Comparison of ENCODE assay signal across 11 cellular contexts in the genomic region with DNA sequence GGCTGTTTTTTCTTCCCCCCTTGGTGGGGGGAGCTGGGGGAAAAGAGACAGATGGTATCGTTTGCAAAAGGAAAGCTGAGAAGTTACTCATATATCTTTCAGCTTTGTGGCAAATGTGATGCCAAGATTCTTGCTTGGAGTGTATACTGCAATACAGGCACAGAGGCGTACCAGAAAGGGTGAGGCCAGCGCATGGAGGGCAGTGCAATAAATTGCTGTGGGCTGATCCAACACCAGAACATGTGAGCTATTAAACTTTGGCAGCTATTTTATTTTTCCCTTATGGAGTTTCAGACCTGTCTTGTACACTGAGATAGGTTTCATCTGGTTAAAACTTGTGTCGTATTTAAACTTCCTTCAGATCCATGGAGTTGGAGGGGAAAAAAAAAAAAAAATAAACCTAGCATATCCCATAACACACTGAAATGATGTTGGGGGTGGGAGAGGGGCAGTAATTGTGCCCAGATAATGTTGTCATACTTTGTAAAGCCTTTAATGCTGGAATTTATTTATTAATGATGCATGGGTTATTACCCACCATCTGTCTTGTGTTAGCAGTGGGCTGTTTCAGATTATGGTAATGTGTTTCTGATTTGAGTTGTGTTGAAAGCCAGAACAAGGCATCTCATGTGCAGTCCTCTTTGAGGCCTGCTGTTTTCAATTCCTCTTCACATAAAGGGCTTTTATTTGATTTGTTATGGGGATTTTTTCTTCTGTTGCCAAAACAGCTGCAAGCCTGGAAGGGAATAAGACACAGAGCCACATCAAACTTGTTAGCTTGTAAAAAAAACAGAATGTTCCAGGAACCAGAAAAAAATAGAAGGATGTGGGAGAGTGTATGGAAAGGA.
DNase-seq lines count a peak whose midpoint lies in the region; TF ChIP-seq lines count a peak whose summit lies in the region.
"Had no signal": no experiment of that assay in that cellular context is flagged by ENCODE, and none has a peak within 500 bp of the region (broad histone marks: within the 10 kb centered on the region; RNA-seq: fewer than 3 reads in every experiment).

No MANE protein-coding gene starts in this region.

- no peak overlapping the region for H3K23ac ChIP-seq in H9 (ENCODE audit: insufficient read length, low read depth, low read length)

- no peak overlapping the region for H3K27ac ChIP-seq in H9 (ENCODE audit: insufficient read length, low read depth, low read length)
- H3K27ac ChIP-seq: KMS-11 had no signal

- peak; percentile 84 for DNase-seq in AG09309 (ENCODE audit: low read depth)
- DNase-seq in NCI-H524 (lab: John Stamatoyannopoulos, UW), result peak; percentile 40 to 82
- peak; percentile 96 for DNase-seq in fibroblast of gingiva (ENCODE audit: low read depth)
- peak; percentile 10 for DNase-seq in nephron progenitor cell
- no peak for DNase-seq in H9
- no peak for DNase-seq in NCI-H2029 treated with DMSO at 0.1 percent for 48 hours (lab: John Stamatoyannopoulos, UW)
- DNase-seq in H7, result no peak
- DNase-seq in NCI-H526 treated with DMSO at 0.1 percent for 48 hours (lab: John Stamatoyannopoulos, UW), result no peak
- DNase-seq: activated naive CD4-positive, alpha-beta T cell treated with Interleukin-2 at 50 U/mL for 16 hours had no signal

- H3K9me3 Mint-ChIP-seq in nephron progenitor cell (peaks cover 10% of the 10 kb centered on the region), H9 (peaks cover 0 to 2% of the 10 kb centered on the region in 2 experiments; a peak in 2 of 5 replicates)

- peaks cover 6% of the 10 kb centered on the region for H3K36me3 Mint-ChIP-seq in nephron progenitor cell (ENCODE audit: low read depth)
- H3K36me3 Mint-ChIP-seq in H9 (ENCODE audit: insufficient read depth in 1 of 3, low read depth in 3 of 3), result no peaks in the 10 kb centered on the region

- no peak overlapping the region for H3K18ac ChIP-seq in H9 (ENCODE audit: insufficient read length, low read depth, low read length)

- no peaks in the 10 kb centered on the region for H3K23me2 ChIP-seq in H9 (ENCODE audit: insufficient read length, low read depth, low read length, poor library complexity, severe bottlenecking)

- no peak overlapping the region for H3T11ph ChIP-seq in H9 (ENCODE audit: low read length)

- no peak overlapping the region for H4K91ac ChIP-seq in H9 (ENCODE audit: insufficient read length, low read depth, low read length)

- H2BK20ac ChIP-seq in H9 (ENCODE audit: low read depth, low read length, poor library complexity, severe bottlenecking), result no peak overlapping the region

- no peak overlapping the region for H2BK12ac ChIP-seq in H9 (ENCODE audit: insufficient read length, low read depth, low read length)

- no peak overlapping the region for H3K4me3 ChIP-seq in AG09309 (ENCODE audit: control insufficient read depth, low read depth, low read length)
- H3K4me3 ChIP-seq in H7 (ENCODE audit: insufficient read depth, low read depth, low read length), result no peak overlapping the region

- no peak overlapping the region for H3K4ac ChIP-seq in H9 (ENCODE audit: low read depth, low read length)

- H4K5ac ChIP-seq in H9 (ENCODE audit: insufficient read length, low read depth, low read length), result no peak overlapping the region

- no CpG with 5 or more reads among the region's 4 CpGs for whole genome bisulfite sequencing in H9 (ENCODE audit: extremely low coverage, insufficient read length, low lambda C conversion rate)

- no peaks in the 10 kb centered on the region for H3K79me1 ChIP-seq in H9 (ENCODE audit: insufficient read depth, low read depth, low read length, poor library complexity, severe bottlenecking)

- TF ChIP-seq CTCF in AG09309 (IDR thresholded peaks at IDR 0.05; ENCODE audit: control insufficient read depth, insufficient read depth, low read depth, low read length, missing control alignments) (no peak), nephron progenitor cell (IDR thresholded peaks at IDR 0.05) (no peak), H9 (conservative IDR thresholded peaks at IDR 0.05) (no peak)

- H3K4me3 Mint-ChIP-seq in nephron progenitor cell (peak overlapping the region; percentile 15), H9 (no peak overlapping the region)
- H3K4me3 Mint-ChIP-seq: B cell had no signal

- H2BK5ac ChIP-seq in H9 (ENCODE audit: insufficient read length, low read length), result no peak overlapping the region

- no peak overlapping the region for H2AK5ac ChIP-seq in H9 (ENCODE audit: insufficient read length, low read length)

- H3K4me1 Mint-ChIP-seq in nephron progenitor cell, result peaks cover 38% of the 10 kb centered on the region
- H3K4me1 Mint-ChIP-seq in H9, result peaks cover 17 to 25% of the 10 kb centered on the region in 2 experiments
- H3K4me1 Mint-ChIP-seq: B cell had no signal

- H3K9me3 ChIP-seq in H9 (ENCODE audit: control insufficient read depth, low read depth, low read length), result no peaks in the 10 kb centered on the region

- H3K27me3 Mint-ChIP-seq in nephron progenitor cell (ENCODE audit: low read depth, poor library complexity) (no peaks in the 10 kb centered on the region), H9 (ENCODE audit: low read depth) (no peaks in the 10 kb centered on the region)
- H3K27me3 Mint-ChIP-seq: B cell had no signal

- no peak overlapping the region for H2BK120ac ChIP-seq in H9 (ENCODE audit: low read depth, low read length, poor library complexity, severe bottlenecking)

- H3K36me3 ChIP-seq in H7 (replicated peaks; ENCODE audit: control insufficient read depth, insufficient read depth, low read length), result no peaks in the 10 kb centered on the region

- no peaks in the 10 kb centered on the region for H3K27me3 ChIP-seq in H9 (ENCODE audit: insufficient read depth, low read length)
- no peaks in the 10 kb centered on the region for H3K27me3 ChIP-seq in H7 (ENCODE audit: control insufficient read depth, insufficient read depth, low read length)

- H2BK15ac ChIP-seq in H9 (ENCODE audit: low read depth, low read length), result no peak overlapping the region

- no peak overlapping the region for H3K14ac ChIP-seq in H9 (ENCODE audit: insufficient read depth, low read length)

- no peak overlapping the region for H2AFZ ChIP-seq in H9 (ENCODE audit: low read length)

- H3K4me2 ChIP-seq in H9 (ENCODE audit: insufficient read depth, insufficient read length, low read length), result no peak overlapping the region
- H3K4me2 ChIP-seq: KMS-11 had no signal

- no peak overlapping the region for H3K56ac ChIP-seq in H9 (ENCODE audit: insufficient read length, low read depth, low read length)

- no peak overlapping the region for H3K9ac ChIP-seq in H9 (ENCODE audit: extremely low read depth, insufficient read length, low read length)
- H3K9ac ChIP-seq: KMS-11 had no signal

- H4K8ac ChIP-seq in H9 (replicated peaks; ENCODE audit: insufficient read length, low read depth, low read length), result no peak overlapping the region

- H3K27ac Mint-ChIP-seq in nephron progenitor cell (peak overlapping the region; percentile 90), H9 (peak overlapping the region in 1 of 3 experiments; percentile 27; a peak in 1 of 7 replicates)
- H3K27ac Mint-ChIP-seq: B cell had no signal

- H3K4me1 ChIP-seq in H9 (ENCODE audit: insufficient read depth, low read length), result no peaks in the 10 kb centered on the region; the same call in 1 of the 2 replicates

- no peaks in the 10 kb centered on the region for H4K20me1 ChIP-seq in H9 (ENCODE audit: control insufficient read depth, insufficient read depth, insufficient read length)

- no peaks in the 10 kb centered on the region for H3K79me2 ChIP-seq in H9 (ENCODE audit: insufficient read depth, low read length)

Comparison
In these comparisons a context has a peak if more than half of its experiments do, and no peak if none do; other contexts are left out.
1. DNase-seq: peak in AG09309 (single experiment), NCI-H524 (2 of 2), fibroblast of gingiva (single experiment) and nephron progenitor cell (single experiment); none in H9 (single experiment), NCI-H2029 treated with DMSO at 0.1 percent for 48 hours (single experiment), H7 (single experiment) and NCI-H526 treated with DMSO at 0.1 percent for 48 hours (single experiment).